Comparison of ENCODE assay signal across 25 cellular contexts in genomic region chr15:35783203-35783602, GRCh38.
"Had no signal": no experiment of that assay in that cellular context is flagged by ENCODE, and none has a peak within 500 bp of the region (broad histone marks: within the 10 kb centered on the region; RNA-seq: fewer than 3 reads in every experiment).

No MANE protein-coding gene starts in this region.

- H3K27me3 ChIP-seq: neutrophil, pancreas, right lobe of liver, sigmoid colon, stomach, thyroid gland, tibial nerve, upper lobe of left lung, vagina had no signal

- FAIRE-seq: pancreas, small intestine, urothelium cell line had no signal

- H3K36me3 ChIP-seq: neutrophil, pancreas, prostate gland, right lobe of liver, sigmoid colon, stomach, thoracic aorta, thyroid gland, tibial nerve, upper lobe of left lung, vagina had no signal

- H3K4me3 ChIP-seq: pancreas, prostate gland, right lobe of liver, sigmoid colon, stomach, thoracic aorta, thyroid gland, tibial nerve, upper lobe of left lung, vagina had no signal

- DNase-seq: nephron progenitor cell; nucleus accumbens; pancreas; right cardiac atrium; right lobe of liver; sigmoid colon; small intestine; stimulated activated CD4-positive, alpha-beta T cell treated with anti-CD3 and anti-CD28 coated beads, Interleukin-15, amount 100 ng/mL, for 24 hours; stimulated activated CD4-positive, alpha-beta T cell treated with anti-CD3 and anti-CD28 coated beads, Interleukin-2, amount 100 ng/mL, for 24 hours; stimulated activated CD4-positive, alpha-beta T cell treated with anti-CD3 and anti-CD28 coated beads, Interleukin-2, amount 100 ng/mL, for 48 hours; stimulated activated CD4-positive, alpha-beta T cell treated with anti-CD3 and anti-CD28 coated beads, Interleukin-4, amount 100 ng/mL, for 24 hours; stimulated activated naive B cell treated with anti-CD40 and anti-IgM and Interleukin-4, amounts not matched to agents 10 μg/mL and 1 μg/mL and 100 μg/mL, for 72 hours; stimulated activated naive CD4-positive, alpha-beta T cell treated with Interleukin-2 at 50 U/mL for 16 hours; stomach; thyroid gland; trophoblast cell; upper lobe of left lung had no signal

- ATAC-seq: natural killer cell treated with Interleukin-12 subunit alpha and Interleukin-12 subunit beta and Interleukin-15 and Interleukin-18, amount 100 ng/mL, for 72 hours; pancreas; right cardiac atrium; right lobe of liver; stimulated activated effector memory CD8-positive, alpha-beta T cell treated with anti-CD3 and anti-CD28 coated beads, Interleukin-12 subunit alpha, Interleukin-12 subunit beta, amount 100 ng/mL, for 72 hours; stimulated activated naive B cell treated with anti-CD40 and anti-IgM and Interleukin-4, amounts not matched to agents 10 μg/mL and 1 μg/mL and 100 μg/mL, for 72 hours had no signal
